Comparison of ENCODE assay signal across 32 cellular contexts in the genomic region with DNA sequence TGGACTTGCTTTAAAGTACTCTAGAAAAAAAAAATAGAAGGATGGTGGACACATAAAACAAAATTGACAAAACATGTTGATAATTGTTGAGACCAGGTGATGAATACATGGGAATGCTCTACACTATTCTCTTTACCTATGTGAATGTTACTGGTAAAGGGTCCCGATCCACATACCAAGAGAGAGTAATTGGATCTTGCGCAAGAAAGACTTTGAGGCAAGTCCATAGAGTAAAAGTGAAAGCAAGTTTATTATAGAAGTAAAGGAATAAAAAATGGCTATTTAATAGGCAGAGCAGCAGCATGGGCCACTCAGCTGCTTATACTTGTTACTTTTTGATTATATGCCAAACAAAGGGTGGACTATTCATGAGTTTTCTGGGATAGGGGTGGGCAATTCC. TPM values are rescaled to one million over a fixed set of nuclear protein-coding genes. Genes with fewer than 3 reads are reported as not detected.
"Had no signal": no experiment of that assay in that cellular context is flagged by ENCODE, and none has a peak within 500 bp of the region (broad histone marks: within the 10 kb centered on the region; RNA-seq: fewer than 3 reads in every experiment).

No MANE protein-coding gene starts in this region.

- FAIRE-seq: urothelium cell line had no signal

- H3K27ac Mint-ChIP-seq: stimulated activated effector memory CD8-positive, alpha-beta T cell treated with anti-CD3 and anti-CD28 coated beads, Interleukin-12 subunit alpha, Interleukin-12 subunit beta, amount 100 ng/mL, for 72 hours; stimulated activated memory B cell treated with anti-CD40 and anti-IgM and Interleukin-4, amounts not matched to agents 10 μg/mL and 1 μg/mL and 100 μg/mL, for 72 hours; stimulated activated naive B cell treated with anti-CD40 and anti-IgM and Interleukin-4, amounts not matched to agents 10 μg/mL and 1 μg/mL and 100 μg/mL, for 72 hours; stimulated activated naive CD8-positive, alpha-beta T cell treated with anti-CD3 and anti-CD28 coated beads, Interleukin-15, amount 100 ng/mL, for 72 hours; stimulated activated naive CD8-positive, alpha-beta T cell treated with anti-CD3 and anti-CD28 coated beads, Interleukin-15, Interleukin-2, amounts not matched to agents 100 ng/mL and 50 ng/mL, for 24 hours; type B pancreatic cell had no signal

- H3K36me3 ChIP-seq: stomach, suprapubic skin, thoracic aorta, thyroid gland, tibial artery, tibial nerve, transverse colon, upper lobe of left lung, upper lobe of right lung, uterus, vagina had no signal

- ATAC-seq: stimulated activated effector memory CD8-positive, alpha-beta T cell treated with anti-CD3 and anti-CD28 coated beads, Interleukin-12 subunit alpha, Interleukin-12 subunit beta, amount 100 ng/mL, for 72 hours; stimulated activated memory B cell treated with anti-CD40 and anti-IgM and Interleukin-4, amounts not matched to agents 10 μg/mL and 1 μg/mL and 100 μg/mL, for 72 hours; stimulated activated naive B cell treated with anti-CD40 and anti-IgM and Interleukin-4, amounts not matched to agents 10 μg/mL and 1 μg/mL and 100 μg/mL, for 72 hours; stimulated activated naive CD8-positive, alpha-beta T cell treated with anti-CD3 and anti-CD28 coated beads, Interleukin-15, amount 100 ng/mL, for 72 hours; stimulated activated naive CD8-positive, alpha-beta T cell treated with anti-CD3 and anti-CD28 coated beads, Interleukin-15, Interleukin-2, amounts not matched to agents 100 U/mL and 50 U/mL, for 24 hours; upper lobe of right lung had no signal

- H3K27ac ChIP-seq: stomach, suprapubic skin, testis, thoracic aorta, thyroid gland, tibial artery, tibial nerve, transverse colon, upper lobe of left lung, upper lobe of right lung, uterus, vagina had no signal

- H3K9me3 Mint-ChIP-seq: stimulated activated memory B cell treated with anti-CD40 and anti-IgM and Interleukin-4, amounts not matched to agents 10 μg/mL and 1 μg/mL and 100 μg/mL, for 72 hours; stimulated activated naive CD8-positive, alpha-beta T cell treated with anti-CD3 and anti-CD28 coated beads, Interleukin-15, amount 100 ng/mL, for 72 hours; stimulated activated naive CD8-positive, alpha-beta T cell treated with anti-CD3 and anti-CD28 coated beads, Interleukin-15, Interleukin-2, amounts not matched to agents 100 ng/mL and 50 ng/mL, for 24 hours had no signal

- H3K27me3 Mint-ChIP-seq: stimulated activated memory B cell treated with anti-CD40 and anti-IgM and Interleukin-4, amounts not matched to agents 10 μg/mL and 1 μg/mL and 100 μg/mL, for 72 hours; stimulated activated naive B cell treated with anti-CD40 and anti-IgM and Interleukin-4, amounts not matched to agents 10 μg/mL and 1 μg/mL and 100 μg/mL, for 72 hours; stimulated activated naive CD8-positive, alpha-beta T cell treated with anti-CD3 and anti-CD28 coated beads, Interleukin-15, amount 100 ng/mL, for 72 hours; stimulated activated naive CD8-positive, alpha-beta T cell treated with anti-CD3 and anti-CD28 coated beads, Interleukin-15, Interleukin-2, amounts not matched to agents 100 ng/mL and 50 ng/mL, for 24 hours; type B pancreatic cell had no signal

- H3K9me3 ChIP-seq: stomach, suprapubic skin, testis, thoracic aorta, thyroid gland, tibial nerve, transverse colon, upper lobe of left lung, upper lobe of right lung, uterus, vagina had no signal

- H3K4me3 ChIP-seq: stomach, suprapubic skin, testis, thoracic aorta, thyroid gland, tibial artery, tibial nerve, transverse colon, upper lobe of left lung, upper lobe of right lung, uterus, vagina had no signal

- H3K4me3 Mint-ChIP-seq: stimulated activated effector memory CD8-positive, alpha-beta T cell treated with anti-CD3 and anti-CD28 coated beads, Interleukin-12 subunit alpha, Interleukin-12 subunit beta, amount 100 ng/mL, for 72 hours; stimulated activated memory B cell treated with anti-CD40 and anti-IgM and Interleukin-4, amounts not matched to agents 10 μg/mL and 1 μg/mL and 100 μg/mL, for 72 hours; stimulated activated naive B cell treated with anti-CD40 and anti-IgM and Interleukin-4, amounts not matched to agents 10 μg/mL and 1 μg/mL and 100 μg/mL, for 72 hours; stimulated activated naive CD8-positive, alpha-beta T cell treated with anti-CD3 and anti-CD28 coated beads, Interleukin-15, amount 100 ng/mL, for 72 hours; stimulated activated naive CD8-positive, alpha-beta T cell treated with anti-CD3 and anti-CD28 coated beads, Interleukin-15, Interleukin-2, amounts not matched to agents 100 ng/mL and 50 ng/mL, for 24 hours; type B pancreatic cell had no signal

- H3K27me3 ChIP-seq: stomach, suprapubic skin, testis, thyroid gland, tibial artery, tibial nerve, transverse colon, upper lobe of left lung, upper lobe of right lung, uterus, vagina had no signal

- H3K4me1 Mint-ChIP-seq: stimulated activated effector memory CD8-positive, alpha-beta T cell treated with anti-CD3 and anti-CD28 coated beads, Interleukin-12 subunit alpha, Interleukin-12 subunit beta, amount 100 ng/mL, for 72 hours; stimulated activated memory B cell treated with anti-CD40 and anti-IgM and Interleukin-4, amounts not matched to agents 10 μg/mL and 1 μg/mL and 100 μg/mL, for 72 hours; stimulated activated naive B cell treated with anti-CD40 and anti-IgM and Interleukin-4, amounts not matched to agents 10 μg/mL and 1 μg/mL and 100 μg/mL, for 72 hours; stimulated activated naive CD8-positive, alpha-beta T cell treated with anti-CD3 and anti-CD28 coated beads, Interleukin-15, amount 100 ng/mL, for 72 hours had no signal

- H3K4me1 ChIP-seq: stomach, suprapubic skin, testis, thyroid gland, tibial artery, tibial nerve, transverse colon, upper lobe of left lung, upper lobe of right lung, uterus, vagina had no signal

- H3K36me3 Mint-ChIP-seq: stimulated activated effector memory CD8-positive, alpha-beta T cell treated with anti-CD3 and anti-CD28 coated beads, Interleukin-12 subunit alpha, Interleukin-12 subunit beta, amount 100 ng/mL, for 72 hours; stimulated activated memory B cell treated with anti-CD40 and anti-IgM and Interleukin-4, amounts not matched to agents 10 μg/mL and 1 μg/mL and 100 μg/mL, for 72 hours; stimulated activated naive B cell treated with anti-CD40 and anti-IgM and Interleukin-4, amounts not matched to agents 10 μg/mL and 1 μg/mL and 100 μg/mL, for 72 hours; type B pancreatic cell had no signal

- DNase-seq: stimulated activated CD4-positive, alpha-beta T cell treated with anti-CD3 and anti-CD28 coated beads, Interleukin-2, amount 100 ng/mL, for 48 hours; stimulated activated CD4-positive, alpha-beta T cell treated with anti-CD3 and anti-CD28 coated beads, Interleukin-4, amount 100 ng/mL, for 1 hour; stimulated activated CD4-positive, alpha-beta T cell treated with anti-CD3 and anti-CD28 coated beads, Interleukin-4, amount 100 ng/mL, for 24 hours; stimulated activated CD4-positive, alpha-beta T cell treated with anti-CD3 and anti-CD28 coated beads, Interleukin-4, amount 100 ng/mL, for 4 hours; stimulated activated CD8-positive, alpha-beta memory T cell treated with anti-CD3 and anti-CD28 coated beads, Interleukin-4, amount 100 ng/mL, for 48 hours; stimulated activated naive B cell treated with anti-CD40 and anti-IgM and Interleukin-4, amounts not matched to agents 10 μg/mL and 1 μg/mL and 100 μg/mL, for 72 hours; stimulated activated naive CD4-positive, alpha-beta T cell; stimulated activated naive CD4-positive, alpha-beta T cell treated with Interleukin-2 at 50 U/mL for 16 hours; stimulated activated naive CD8-positive, alpha-beta T cell treated with anti-CD3 and anti-CD28 coated beads, Interleukin-15, amount 100 ng/mL, for 72 hours; stimulated activated naive CD8-positive, alpha-beta T cell treated with anti-CD3 and anti-CD28 coated beads, Interleukin-15, Interleukin-2, amounts not matched to agents 100 U/mL and 50 U/mL, for 24 hours; stomach; substantia nigra; testis; thyroid gland; tibial artery; transverse colon; upper lobe of left lung; upper lobe of right lung; uterus had no signal

RNA-seq across cellular contexts. Expression of a gene that starts 34.0 kb away (rescaled TPM):
- total RNA-seq: stomach, subcutaneous adipose tissue, suprapubic skin, temporal lobe, testis, thoracic aorta, thyroid gland, tibial nerve, transverse colon, upper lobe of left lung, upper lobe of right lung, ureter, uterus, vagina had no signal
- polyA plus RNA-seq: stomach, urinary bladder had no signal
